Comparison of ENCODE assay signal across 10 cellular contexts in genomic region chr11:64224151-64224890, GRCh38. TPM values are rescaled to one million over a fixed set of nuclear protein-coding genes. Genes with fewer than 3 reads are reported as not detected.
DNase-seq lines count a peak whose midpoint lies in the region; ATAC-seq and TF ChIP-seq lines count a peak whose summit lies in the region.
"Had no signal": no experiment of that assay in that cellular context is flagged by ENCODE, and none has a peak within 500 bp of the region (broad histone marks: within the 10 kb centered on the region; RNA-seq: fewer than 3 reads in every experiment).

No MANE protein-coding gene starts in this region.

- POLR2A ChIA-PET in MCF 10A (lab: Yijun Ruan, JAX) (interaction anchor here (0.5 to 11.9 kb wide), 6 partner anchors 9 to 1434 kb away, joined by 3 to 122 read pairs (median 3); partner anchors contain the start of genes FKBP2, PPP1R14B, PRDX5 and TRMT112), WTC11 (lab: Charles Lee) (interaction anchor here (1.0 kb wide), 1 partner anchor 20 kb away, joined by 3 read pairs; no protein-coding TSS in a partner anchor)

- ATAC-seq in WTC11: no peak
- no peak for ATAC-seq in left lung
- no peak for ATAC-seq in HG03280 (IDR thresholded peaks at IDR 0.05; ENCODE audit: unreplicated experiment)
- ATAC-seq in HG03039 (IDR thresholded peaks at IDR 0.05; ENCODE audit: unreplicated experiment): no peak
- ATAC-seq: right lobe of liver had no signal

- CTCF ChIA-PET in MCF 10A (lab: Yijun Ruan, JAX) (interaction anchor here (0.6 to 4.7 kb wide), 5 partner anchors 17 to 131 kb away, joined by 3 to 22 read pairs (median 3); no protein-coding TSS in a partner anchor), WTC11 (lab: Charles Lee) (interaction anchor here (0.7 to 2.1 kb wide), 4 partner anchors 17 to 45 kb away, joined by 3 to 7 read pairs (median 4); partner anchors contain the start of gene STIP1)

- H3K27ac ChIP-seq in breast epithelium (no peak overlapping the region), left lung (peak overlapping the region in 1 of 2 donors; percentile 86)

- H3K27ac Mint-ChIP-seq in MCF 10A (ENCODE audit: low read depth, unreplicated experiment) (no peak overlapping the region), WTC11 (no peak overlapping the region), immature natural killer cell (peak overlapping the region in 4 of 6 donors; percentile 34 to 80 (median 64)), type B pancreatic cell (no peak overlapping the region)

- no peak for TF ChIP-seq POLR2A in breast epithelium (IDR thresholded peaks at IDR 0.05)

- H3K4me3 Mint-ChIP-seq in MCF 10A (ENCODE audit: unreplicated experiment) (peak overlapping the region; percentile 80), WTC11 (peak overlapping the region; percentile 81), immature natural killer cell (peak overlapping the region in 3 of 5 donors; percentile 40 to 88 (median 87)), type B pancreatic cell (peak overlapping the region; percentile 90)

- DNase-seq in MCF 10A (ENCODE audit: unreplicated experiment) (peak; percentile 81), breast epithelium (ENCODE audit: low spot score in 2 of 2) (no peak), WTC11 (ENCODE audit: low spot score) (no peak), immature natural killer cell (no peak), type B pancreatic cell (ENCODE audit: extremely low spot score, unreplicated experiment) (no peak), left lung (no peak)
- DNase-seq: cerebellar nuclear complex had no signal

- H3K9me3 Mint-ChIP-seq in MCF 10A (ENCODE audit: unreplicated experiment) (no peaks in the 10 kb centered on the region), WTC11 (no peaks in the 10 kb centered on the region), immature natural killer cell (no peaks in the 10 kb centered on the region), type B pancreatic cell (no peaks in the 10 kb centered on the region)

- no peak for TF ChIP-seq CTCF in MCF 10A (IDR thresholded peaks at IDR 0.05; ENCODE audit: unreplicated experiment)
- TF ChIP-seq CTCF in breast epithelium (IDR thresholded peaks at IDR 0.05): no peak
- TF ChIP-seq CTCF in WTC11 (IDR thresholded peaks at IDR 0.05): no peak
- TF ChIP-seq CTCF in type B pancreatic cell (conservative IDR thresholded peaks at IDR 0.05): no peak
- no peak for TF ChIP-seq CTCF in left lung (IDR thresholded peaks at IDR 0.05)

- H3K4me1 Mint-ChIP-seq in MCF 10A (ENCODE audit: insufficient read depth, unreplicated experiment): peaks cover 8% of the 10 kb centered on the region
- H3K4me1 Mint-ChIP-seq in WTC11: peaks cover 16% of the 10 kb centered on the region
- H3K4me1 Mint-ChIP-seq in immature natural killer cell: peaks cover 22 to 24% of the 10 kb centered on the region in 2 donors
- peaks cover 4% of the 10 kb centered on the region for H3K4me1 Mint-ChIP-seq in type B pancreatic cell (ENCODE audit: unreplicated experiment)

- no peak overlapping the region for H3K4me3 ChIP-seq in breast epithelium
- H3K4me3 ChIP-seq in left lung: peak overlapping the region in 1 of 2 donors; percentile 72

- no TSS peak for BruUV-seq in MCF 10A (replicated peaks; lab: Mats Ljungman, UMichigan)

- intact Hi-C loops in MCF 10A (cut with micrococcal nuclease): no loop called here
- intact Hi-C loops in breast epithelium (cut with DNase I; ENCODE audit: low total_unique reads): no loop called here
- intact Hi-C loops in left lung (cut with DNase I): no loop called here

- H3K4me1 ChIP-seq in breast epithelium (peaks cover 0 to 4% of the 10 kb centered on the region in 2 donors), left lung (peaks cover 28 to 43% of the 10 kb centered on the region in 2 donors)

- H3K27me3 ChIP-seq in breast epithelium: no peaks in the 10 kb centered on the region
- no peaks in the 10 kb centered on the region for H3K27me3 ChIP-seq in left lung
- H3K27me3 ChIP-seq: right lobe of liver had no signal

- no peaks in the 10 kb centered on the region for H3K9me3 ChIP-seq in breast epithelium
- H3K9me3 ChIP-seq in left lung: no peaks in the 10 kb centered on the region
- H3K9me3 ChIP-seq: right lobe of liver had no signal

- H3K27me3 Mint-ChIP-seq in MCF 10A (ENCODE audit: insufficient read depth, unreplicated experiment): no peaks in the 10 kb centered on the region
- H3K27me3 Mint-ChIP-seq in WTC11 (ENCODE audit: low read depth): no peaks in the 10 kb centered on the region
- H3K27me3 Mint-ChIP-seq in immature natural killer cell (ENCODE audit: low read depth in 3 of 3): peaks cover 0 to 6% (median 2%) of the 10 kb centered on the region in 3 donors
- H3K27me3 Mint-ChIP-seq in type B pancreatic cell: no peaks in the 10 kb centered on the region

- H3K36me3 Mint-ChIP-seq in MCF 10A (ENCODE audit: insufficient read depth, unreplicated experiment) (peaks cover 7% of the 10 kb centered on the region), WTC11 (no peaks in the 10 kb centered on the region), immature natural killer cell (no peaks in the 10 kb centered on the region), type B pancreatic cell (no peaks in the 10 kb centered on the region)

- H3K36me3 ChIP-seq in breast epithelium: no peaks in the 10 kb centered on the region
- peaks cover 0 to 53% of the 10 kb centered on the region in 2 donors for H3K36me3 ChIP-seq in left lung

TF ChIP-seq in WTC11, 78 proteins besides CTCF, POLR2A, EP300 and RAD21 (continues in another document):
- TF ChIP-seq KAT7 (CRISPR knock-in tag; IDR thresholded peaks at IDR 0.05; ENCODE audit: borderline replicate concordance) (no peak), ZNF671 (CRISPR knock-in tag; IDR thresholded peaks at IDR 0.05) (no peak), ZNF232 (CRISPR knock-in tag; IDR thresholded peaks at IDR 0.05) (no peak), E2F4 (CRISPR knock-in tag; IDR thresholded peaks at IDR 0.05; ENCODE audit: borderline replicate concordance, low read depth) (no peak), MLX (CRISPR knock-in tag; IDR thresholded peaks at IDR 0.05) (no peak), GABPB1 (CRISPR knock-in tag; IDR thresholded peaks at IDR 0.05) (no peak), RELA (CRISPR knock-in tag; IDR thresholded peaks at IDR 0.05; ENCODE audit: borderline replicate concordance) (no peak), E2F1 (CRISPR knock-in tag; IDR thresholded peaks at IDR 0.05) (no peak), MYBL2 (CRISPR knock-in tag; IDR thresholded peaks at IDR 0.05) (no peak), ELF4 (CRISPR knock-in tag; IDR thresholded peaks at IDR 0.05; ENCODE audit: low read depth) (no peak)

RNA-seq across cellular contexts. Expression of gene TRPT1, which starts 1.7 kb away (rescaled TPM):
- 27.0 and 31.3 TPM in 2 replicates for total RNA-seq in MCF 10A (2022)
- 10 to 100 TPM; 42.9 to 54.1 (median 51.1) TPM for total RNA-seq in breast epithelium
- total RNA-seq in WTC11 (2021): 52.3 to 58.8 TPM (median 53.2 TPM) in 3 replicates
- 10 to 100 TPM; 42.2 to 51.0 (median 43.8) TPM for polyA plus RNA-seq in immature natural killer cell
- 34.2 and 38.9 TPM in 2 replicates for total RNA-seq in type B pancreatic cell (ENCODE audit: low replicate concordance)
- 10 to 100 TPM; 26.8 to 28.9 TPM for total RNA-seq in left lung

RNA-seq across cellular contexts. Expression of gene NUDT22, which starts 1.8 kb away (rescaled TPM):
- total RNA-seq in MCF 10A (2022): 51.0 and 73.6 TPM in 2 replicates
- total RNA-seq in breast epithelium: 10 to 100 TPM; 34.2 to 58.0 (median 36.7) TPM
- 59.1 to 64.4 TPM (median 60.1 TPM) in 3 replicates for total RNA-seq in WTC11 (2021)
- 10 to 100 TPM; 64.9 to 95.4 (median 74.9) TPM for polyA plus RNA-seq in immature natural killer cell
- 47.9 and 49.0 TPM in 2 replicates for total RNA-seq in type B pancreatic cell (ENCODE audit: low replicate concordance)
- 10 to 100 TPM; 50.6 to 54.3 TPM for total RNA-seq in left lung

RNA-seq across cellular contexts. Expression of gene DNAJC4, which starts 6.0 kb away (rescaled TPM):
- total RNA-seq in MCF 10A (2022) (19.5 and 27.0 TPM in 2 replicates), breast epithelium (10 to 100 TPM; 23.6 to 33.5 (median 32.6) TPM), WTC11 (2021) (26.0 to 27.2 TPM (median 27.1 TPM) in 3 replicates), type B pancreatic cell (ENCODE audit: low replicate concordance) (48.2 and 50.8 TPM in 2 replicates), left lung (10 to 100 TPM; 26.0 to 43.3 TPM)
- 10 to 100 TPM; 25.2 to 32.6 (median 26.7) TPM for polyA plus RNA-seq in immature natural killer cell

RNA-seq across cellular contexts. Expression of gene VEGFB, which starts 10.1 kb away (rescaled TPM):
- total RNA-seq in MCF 10A (2022): 46.0 and 60.3 TPM in 2 replicates
- 100 to 1,000 TPM in 1 of 3 donors, 10 to 100 TPM in 2; 45.1 to 223 (median 53.4) TPM for total RNA-seq in breast epithelium
- total RNA-seq in WTC11 (2021): 51.7 to 62.2 TPM (median 59.7 TPM) in 3 replicates
- polyA plus RNA-seq in immature natural killer cell: 10 to 100 TPM in 1 of 3 donors, 1 to 10 TPM in 2; 6.7 to 10.3 (median 9.4) TPM
- 66.3 and 71.8 TPM in 2 replicates for total RNA-seq in type B pancreatic cell (ENCODE audit: low replicate concordance)
- 100 to 1,000 TPM; 107 to 132 TPM for total RNA-seq in left lung

RNA-seq across cellular contexts. Expression of gene FKBP2, which starts 16.6 kb away (rescaled TPM):
- total RNA-seq in MCF 10A (2022): 84.7 and 86.0 TPM in 2 replicates
- total RNA-seq in breast epithelium: 10 to 100 TPM; 51.4 to 77.3 (median 54.6) TPM
- 57.2 to 65.9 TPM (median 61.7 TPM) in 3 replicates for total RNA-seq in WTC11 (2021)
- 100 to 1,000 TPM; 110 to 142 (median 130) TPM for polyA plus RNA-seq in immature natural killer cell
- total RNA-seq in type B pancreatic cell (ENCODE audit: low replicate concordance): 52.8 and 69.6 TPM in 2 replicates
- total RNA-seq in left lung: 10 to 100 TPM; 61.9 to 66.1 TPM

Comparison
In these comparisons a context has a peak if more than half of its experiments do, and no peak if none do; other contexts are left out.
1. H3K27ac Mint-ChIP-seq: peak in immature natural killer cell (4 of 6); none in MCF 10A (single experiment), WTC11 (single experiment) and type B pancreatic cell (single experiment).
2. Peak in every context shown above with its lines, with median percentiles within 50 percentile points of each other: H3K4me3 Mint-ChIP-seq.